8 cellular contexts compared by ENCODE assay signal in genomic region chr10:74056081-74056818, GRCh38. TPM values are rescaled to one million over a fixed set of nuclear protein-coding genes. Genes with fewer than 3 reads are reported as not detected.
DNase-seq lines count a peak whose midpoint lies in the region; ATAC-seq and TF ChIP-seq lines count a peak whose summit lies in the region.

No MANE protein-coding gene starts in this region.

- no peaks in the 10 kb centered on the region for H3K36me3 ChIP-seq in transverse colon

- peak overlapping the region; percentile 8 to 21 (median 16) for H3K27ac ChIP-seq in transverse colon

- no peak for TF ChIP-seq EP300 in transverse colon (IDR thresholded peaks at IDR 0.05; ENCODE audit: low read depth)

- peak; percentile 84 for DNase-seq in A172 (ENCODE audit: low spot score)
- DNase-seq in GM20000 (ENCODE audit: low spot score), result peak; percentile 33
- no peak for DNase-seq in T-helper 17 cell
- DNase-seq in Right ventricle myocardium superior, result no peak
- DNase-seq in transverse colon, result no peak
- DNase-seq in NCI-H1048 (lab: John Stamatoyannopoulos, UW), result no peak

- no peak for TF ChIP-seq POLR2A in transverse colon (IDR thresholded peaks at IDR 0.05)

- ATAC-seq in T-helper 17 cell (peak; percentile 75), Right ventricle myocardium superior (ENCODE audit: poor library complexity) (peak; percentile 87), HG02642 (IDR thresholded peaks at IDR 0.05; ENCODE audit: poor library complexity, unreplicated experiment) (no peak), GM21526 (IDR thresholded peaks at IDR 0.05; ENCODE audit: low FRiP score, unreplicated experiment) (no peak)

- peak overlapping the region; percentile 56 for H3K27ac Mint-ChIP-seq in T-helper 17 cell

- WGBS in transverse colon (ENCODE audit: low coverage in 1 of 2), 2 donors, result 66 to 68% methylated on average over 2 of the region's 2 CpGs

- in situ Hi-C loops in transverse colon (cut with MboI; ENCODE audit: low pct_ligation_motif_present in 1 of 4, low pct_unique_long_range_greater_than_20kb in 1 of 4, low sequenced_read_pairs in 3 of 4), result no loop called here

- no peak for TF ChIP-seq CTCF in GM20000 (IDR thresholded peaks at IDR 0.05; ENCODE audit: extremely low read depth, missing control alignments)
- TF ChIP-seq CTCF in transverse colon (IDR thresholded peaks at IDR 0.05), result no peak

- no peaks in the 10 kb centered on the region for H3K27me3 ChIP-seq in transverse colon

- no peaks in the 10 kb centered on the region for H3K27me3 Mint-ChIP-seq in T-helper 17 cell

- H3K4me1 Mint-ChIP-seq in T-helper 17 cell, result peaks cover 37% of the 10 kb centered on the region

- H3K4me3 Mint-ChIP-seq in T-helper 17 cell, result peak overlapping the region; percentile 79

- H3K4me1 ChIP-seq in transverse colon, result peaks cover 26 to 51% (median 43%) of the 10 kb centered on the region in 4 donors

- no peak overlapping the region for H3K4me3 ChIP-seq in transverse colon

- H3K9me3 ChIP-seq in T-helper 17 cell (ENCODE audit: control insufficient read depth, low read length, poor library complexity, severe bottlenecking), result no peaks in the 10 kb centered on the region
- H3K9me3 ChIP-seq in transverse colon, result no peaks in the 10 kb centered on the region

- H3K36me3 Mint-ChIP-seq in T-helper 17 cell (ENCODE audit: low read depth), result peaks cover 2% of the 10 kb centered on the region

- intact Hi-C loops in Right ventricle myocardium superior (cut with DNase I), result no loop called here
- intact Hi-C loops in transverse colon (cut with DNase I; ENCODE audit: low total_unique reads), result no loop called here

RNA-seq across cellular contexts. Expression of gene VCL, which starts 58.3 kb away (rescaled TPM):
- total RNA-seq in A172 (2014; rRNA removed; shearing (Covaris generic)), result 142 and 146 TPM in 2 replicates
- total RNA-seq in T-helper 17 cell (100 to 1,000 TPM in 1 of 2 donors, 10 to 100 TPM in 1; 79.1 to 245 TPM), Right ventricle myocardium superior (194 TPM), transverse colon (100 to 1,000 TPM in 3 of 4 donors, 10 to 100 TPM in 1; 96.1 to 133 (median 120) TPM)

Comparison
In these comparisons a context has a peak if more than half of its experiments do, and no peak if none do; other contexts are left out.
1. DNase-seq: peak in A172 (single experiment) and GM20000 (single experiment); none in T-helper 17 cell (0 of 3), Right ventricle myocardium superior (single experiment), transverse colon (single experiment) and NCI-H1048 (single experiment).
2. ATAC-seq: peak in T-helper 17 cell (single experiment) and Right ventricle myocardium superior (single experiment); none in HG02642 (single experiment) and GM21526 (single experiment).